Comparison of ENCODE assay signal across 8 cellular contexts in the genomic region with DNA sequence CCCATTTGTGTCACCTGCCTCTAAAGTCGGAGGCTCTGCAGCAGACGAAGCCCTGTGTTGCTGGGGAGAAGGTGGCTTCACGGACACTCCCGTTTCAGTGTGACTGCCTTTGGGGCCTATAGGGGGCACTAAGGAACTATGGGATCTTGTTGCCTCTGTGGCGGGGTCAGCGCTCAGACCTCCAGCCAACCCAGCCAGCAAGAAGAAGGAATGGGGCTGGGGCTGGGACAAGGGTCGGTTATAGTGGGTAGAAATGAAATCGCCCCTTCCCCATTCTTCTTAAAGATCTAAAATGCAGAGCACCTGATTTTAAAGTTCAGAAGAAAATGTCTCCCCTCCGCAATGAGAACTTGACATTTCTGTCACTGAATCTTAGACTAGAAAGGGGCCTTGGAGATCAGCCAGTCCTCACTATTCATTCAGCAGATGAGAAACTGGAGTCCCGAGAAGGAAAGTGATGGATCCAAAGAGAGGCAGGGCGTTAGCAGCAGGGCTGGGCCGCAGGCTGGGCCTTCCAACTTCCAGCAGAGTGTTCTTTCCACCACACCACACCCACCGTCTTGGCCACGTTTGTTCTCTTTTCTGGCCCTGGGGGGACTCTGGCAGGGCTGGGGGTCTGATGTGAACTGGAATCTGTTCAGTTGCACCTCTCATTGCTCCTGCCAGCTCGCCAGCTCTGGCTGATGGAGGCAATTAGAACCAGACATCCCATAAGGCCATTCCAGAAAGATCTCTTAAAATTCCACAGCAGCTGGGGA.
DNase-seq lines count a peak whose midpoint lies in the region; ATAC-seq, FAIRE-seq and TF ChIP-seq lines count a peak whose summit lies in the region.

No MANE protein-coding gene starts in this region.

- H3K9me3 ChIP-seq in PC-3 (ENCODE audit: low read length) (no peaks in the 10 kb centered on the region), upper lobe of right lung (no peaks in the 10 kb centered on the region)

- no peaks in the 10 kb centered on the region for H3K79me2 ChIP-seq in PC-3 (ENCODE audit: low read length)

- intact Hi-C loops in PC-3 (cut with micrococcal nuclease) (loop anchor here (2.0 to 5.0 kb wide), 3 partner anchors 54 to 182 kb away; no protein-coding TSS in a partner anchor), upper lobe of right lung (cut with DNase I) (loop anchor here (2.0 to 10.0 kb wide), 3 partner anchors 216 to 526 kb away; a partner anchor contains a TSS)

- peaks cover 29% of the 10 kb centered on the region for H3K4me1 ChIP-seq in PC-3 (ENCODE audit: insufficient read depth, low read length)
- H3K4me1 ChIP-seq in upper lobe of right lung, result peaks cover 13% of the 10 kb centered on the region

- no peak overlapping the region for H3K9ac ChIP-seq in PC-3 (ENCODE audit: low read length)

- CTCF ChIA-PET in PC-3 (lab: Charles Lee), result no interaction called here

- no peaks in the 10 kb centered on the region for H3K9me2 ChIP-seq in PC-3 (replicated peaks; ENCODE audit: low read length)

- DNase-seq in D721Med (ENCODE audit: insufficient read length, low spot score) (peak; percentile 72), HPDE6-E6E7 (ENCODE audit: extremely low spot score) (peak; percentile 67), PC-3 (peak; percentile 75), dermis microvascular lymphatic vessel endothelial cell (ENCODE audit: low read depth in 2 of 2) (peak; percentile 50 to 83), medulla oblongata (ENCODE audit: extremely low spot score) (peak; percentile 77), upper lobe of right lung (no peak)

- H3K4me3 ChIP-seq in PC-3 (ENCODE audit: low read length), result no peak overlapping the region
- H3K4me3 ChIP-seq in upper lobe of right lung, result no peak overlapping the region

- no peak overlapping the region for H2AFZ ChIP-seq in PC-3 (ENCODE audit: low read length)

- no peaks in the 10 kb centered on the region for H3K27me3 ChIP-seq in PC-3 (ENCODE audit: low read length)
- H3K27me3 ChIP-seq in upper lobe of right lung, result no peaks in the 10 kb centered on the region

- no TSS peak for BruUV-seq in PC-3 (replicated peaks; lab: Mats Ljungman, UMichigan)

- H3K27ac ChIP-seq in PC-3 (ENCODE audit: low read length), result no peak overlapping the region
- H3K27ac ChIP-seq in upper lobe of right lung, result no peak overlapping the region

- ATAC-seq in GM19438 (IDR thresholded peaks at IDR 0.05; ENCODE audit: low read depth, unreplicated experiment), result peak; percentile 80
- ATAC-seq in PC-3, result peak; percentile 82
- ATAC-seq in upper lobe of right lung, result peak; percentile 90
- no peak for ATAC-seq in HG03039 (IDR thresholded peaks at IDR 0.05; ENCODE audit: unreplicated experiment)

- no peak for FAIRE-seq in D721Med (lab: Jason Lieb, UNC)

- TF ChIP-seq CTCF in D721Med (IDR thresholded peaks at IDR 0.05; ENCODE audit: insufficient read depth, missing control alignments) (peak; percentile 67), PC-3 (conservative IDR thresholded peaks at IDR 0.05; ENCODE audit: low read depth, low read length) (peak; percentile 90), upper lobe of right lung (IDR thresholded peaks at IDR 0.05) (peak; percentile 80)

- H3F3A ChIP-seq in PC-3 (ENCODE audit: low read length, unreplicated experiment), result no peaks in the 10 kb centered on the region

- no peaks in the 10 kb centered on the region for H4K20me1 ChIP-seq in PC-3 (ENCODE audit: low read length)

- POLR2A ChIA-PET in PC-3 (lab: Charles Lee; ENCODE audit: unreplicated experiment), result interaction anchor here (0.9 kb wide), 1 partner anchor 255 kb away, joined by 4 read pairs; no protein-coding TSS in a partner anchor

- H3K4me2 ChIP-seq in PC-3 (ENCODE audit: low read length), result no peak overlapping the region

- H3K36me3 ChIP-seq in PC-3 (ENCODE audit: low read depth, low read length), result no peaks in the 10 kb centered on the region
- no peaks in the 10 kb centered on the region for H3K36me3 ChIP-seq in upper lobe of right lung
